ENCODE assay signal across 8 cellular contexts in the genomic region with DNA sequence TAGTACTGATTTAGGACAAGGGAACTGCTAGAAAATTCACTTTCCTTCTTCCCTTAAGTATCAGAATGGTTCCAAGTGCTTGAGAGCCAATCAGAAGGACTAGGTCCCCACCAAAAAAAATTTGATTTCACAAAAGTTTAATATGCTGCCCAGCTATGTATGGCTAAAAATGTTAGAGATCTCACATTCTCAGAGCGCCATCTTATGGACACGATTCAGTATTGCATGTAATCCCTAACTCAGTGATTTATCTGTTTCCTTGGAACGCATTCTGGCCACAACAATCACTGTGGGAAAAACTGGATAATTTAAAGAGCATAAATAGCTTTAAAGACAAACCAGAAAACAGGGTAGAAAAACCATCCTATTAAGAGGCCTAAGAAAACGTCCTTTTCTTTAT.
DNase-seq lines count a peak whose midpoint lies in the region; ATAC-seq and TF ChIP-seq lines count a peak whose summit lies in the region.

No MANE protein-coding gene starts in this region.

- H3K36me3 ChIP-seq in HCT116 (ENCODE audit: control insufficient read depth in 1 of 2, insufficient read depth in 2 of 2, low read length in 2 of 2) (no peaks in the 10 kb centered on the region), prostate gland (no peaks in the 10 kb centered on the region)
- H3K36me3 ChIP-seq in CD8-positive, alpha-beta T cell (ENCODE audit: insufficient read depth, low read length) = no peaks in the 10 kb centered on the region

- no peak for DNase-seq in CD14-positive monocyte (ENCODE audit: low spot score)
- peak; percentile 12 for DNase-seq in HCT116 (ENCODE audit: low read depth, low spot score)
- DNase-seq in RWPE1 (ENCODE audit: low spot score) = peak; percentile 34
- DNase-seq in fibroblast of villous mesenchyme (ENCODE audit: low read depth) = peak; percentile 44
- peak; percentile 24 for DNase-seq in prostate gland (ENCODE audit: low spot score)
- no peak for DNase-seq in CD8-positive, alpha-beta T cell

- peak; percentile 54; the same call in 1 of the 2 replicates for ATAC-seq in HCT116
- ATAC-seq in CD8-positive, alpha-beta T cell = no peak
- no peak for ATAC-seq in GM18520 (IDR thresholded peaks at IDR 0.05; ENCODE audit: unreplicated experiment)
- ATAC-seq in GM18517 (IDR thresholded peaks at IDR 0.05; ENCODE audit: unreplicated experiment) = no peak

- no peaks in the 10 kb centered on the region for H3K79me2 ChIP-seq in HCT116 (ENCODE audit: insufficient read depth, low read length)

- no peak overlapping the region for H2AFZ ChIP-seq in HCT116 (ENCODE audit: low read depth, low read length, poor library complexity, severe bottlenecking)

- H3K27ac Mint-ChIP-seq in CD14-positive monocyte = no peak overlapping the region
- H3K27ac Mint-ChIP-seq in CD8-positive, alpha-beta T cell = no peak overlapping the region

- no peaks in the 10 kb centered on the region for H3K4me1 Mint-ChIP-seq in CD14-positive monocyte
- no peaks in the 10 kb centered on the region for H3K4me1 Mint-ChIP-seq in CD8-positive, alpha-beta T cell (ENCODE audit: low read depth)

- no peak overlapping the region for H3K4me3 ChIP-seq in HCT116 (replicated peaks in 1 of 2; ENCODE audit: low read depth in 1 of 2, low read length in 2 of 2)
- no peak overlapping the region for H3K4me3 ChIP-seq in fibroblast of villous mesenchyme (ENCODE audit: low read depth, low read length)
- no peak overlapping the region for H3K4me3 ChIP-seq in prostate gland
- H3K4me3 ChIP-seq in CD8-positive, alpha-beta T cell (ENCODE audit: low read depth, low read length) = no peak overlapping the region

- no peak overlapping the region for H3K9ac ChIP-seq in HCT116 (ENCODE audit: low read length)

- CTCF ChIA-PET in HCT116 (lab: Charles Lee) (interaction anchor here (0.6 to 1.3 kb wide), 8 partner anchors 9 to 665 kb away, joined by 3 to 29 read pairs (median 4); no protein-coding TSS in a partner anchor), RWPE1 (lab: Yijun Ruan, JAX) (interaction anchor here (0.6 to 1.3 kb wide), 11 partner anchors 27 to 679 kb away, joined by 3 to 13 read pairs (median 4); no protein-coding TSS in a partner anchor)
- CTCF ChIA-PET in CD8-positive, alpha-beta T cell (lab: Charles Lee) = interaction anchor here (1.2 kb wide), 1 partner anchor 9 kb away, joined by 4 read pairs; no protein-coding TSS in a partner anchor

- intact Hi-C loops in CD14-positive monocyte (cut with micrococcal nuclease) (loop anchor here (5.0 to 10.0 kb wide), 2 partner anchors 338 to 696 kb away; no protein-coding TSS in a partner anchor), HCT116 (cut with micrococcal nuclease) (loop anchor here (1.0 to 10.0 kb wide), 4 partner anchors 335 to 1838 kb away; no protein-coding TSS in a partner anchor), prostate gland (cut with DNase I) (no loop called here)
- intact Hi-C loops in CD8-positive, alpha-beta T cell (cut with DNase I, micrococcal nuclease) = loop anchor here in 1 of 2 experiments (5.0 kb wide), 2 partner anchors 338 to 688 kb away; no protein-coding TSS in a partner anchor

- H3K27me3 ChIP-seq in HCT116 (ENCODE audit: insufficient read depth, low read length) = no peaks in the 10 kb centered on the region
- no peaks in the 10 kb centered on the region for H3K27me3 ChIP-seq in prostate gland (replicated peaks; ENCODE audit: insufficient read depth)
- H3K27me3 ChIP-seq in CD8-positive, alpha-beta T cell (ENCODE audit: insufficient read depth, low read length) = no peaks in the 10 kb centered on the region

- no peaks in the 10 kb centered on the region for H3K36me3 Mint-ChIP-seq in CD14-positive monocyte
- no peaks in the 10 kb centered on the region for H3K36me3 Mint-ChIP-seq in CD8-positive, alpha-beta T cell

- TF ChIP-seq POLR2A in HCT116 (IDR thresholded peaks at IDR 0.05; ENCODE audit: borderline replicate concordance, extremely low read depth, insufficient read depth, insufficient read length) (no peak), prostate gland (IDR thresholded peaks at IDR 0.05) (no peak)

- RAD21 ChIA-PET in HCT116 (lab: Charles Lee; ENCODE audit: low non-redundant PET in 1 of 2, low total read pairs in 2 of 2, uncharacterized antibody in 2 of 2, unreplicated experiment in 2 of 2) = interaction anchor here in 1 of 2 experiments (0.6 kb wide), 2 partner anchors 145 to 335 kb away, joined by 3 to 4 read pairs; no protein-coding TSS in a partner anchor

- no peaks in the 10 kb centered on the region for H3K9me2 ChIP-seq in HCT116 (ENCODE audit: insufficient read depth)

- H3K27ac ChIP-seq in HCT116 (ENCODE audit: low read depth, low read length) = no peak overlapping the region
- no peak overlapping the region for H3K27ac ChIP-seq in RWPE1
- no peak overlapping the region for H3K27ac ChIP-seq in prostate gland
- H3K27ac ChIP-seq in CD8-positive, alpha-beta T cell (ENCODE audit: low read depth, low read length) = no peak overlapping the region

- peak; percentile 71 for TF ChIP-seq CTCF in CD14-positive monocyte (IDR thresholded peaks at IDR 0.05)
- TF ChIP-seq CTCF in HCT116 (IDR thresholded peaks at IDR 0.05 in 2 of 3, conservative IDR thresholded peaks at IDR 0.05 in 1 of 3; ENCODE audit: borderline replicate concordance in 1 of 3, insufficient read depth in 1 of 3, low read depth in 2 of 3, low read length in 2 of 3) = peak; percentile 37 to 62 (median 59)
- TF ChIP-seq CTCF in RWPE1 (conservative IDR thresholded peaks at IDR 0.05; ENCODE audit: low read depth) = peak; percentile 57
- peak; percentile 62 for TF ChIP-seq CTCF in fibroblast of villous mesenchyme (IDR thresholded peaks at IDR 0.05; ENCODE audit: insufficient read depth, low read depth, low read length)
- peak in 3 of 4 experiments; percentile 48 to 70 (median 64) for TF ChIP-seq CTCF in prostate gland (IDR thresholded peaks at IDR 0.05)
- TF ChIP-seq CTCF in CD8-positive, alpha-beta T cell (IDR thresholded peaks at IDR 0.05) = no peak

- peak; percentile 82 for TF ChIP-seq RAD21 in HCT116 (IDR thresholded peaks at IDR 0.05; ENCODE audit: low read depth)

- no peaks in the 10 kb centered on the region for H3K4me1 ChIP-seq in HCT116 (ENCODE audit: control insufficient read depth in 1 of 2, insufficient read depth in 2 of 2, low read length in 2 of 2)
- H3K4me1 ChIP-seq in prostate gland (replicated peaks) = no peaks in the 10 kb centered on the region
- H3K4me1 ChIP-seq in CD8-positive, alpha-beta T cell (ENCODE audit: insufficient read depth, low read length) = no peaks in the 10 kb centered on the region

- H4K20me1 ChIP-seq in HCT116 (ENCODE audit: insufficient read depth) = no peaks in the 10 kb centered on the region

- POLR2A ChIA-PET in HCT116 (lab: Charles Lee) = no interaction called here
- POLR2A ChIA-PET in RWPE1 (lab: Yijun Ruan, JAX; ENCODE audit: low non-redundant PET) = no interaction called here
- POLR2A ChIA-PET in CD8-positive, alpha-beta T cell (lab: Charles Lee) = no interaction called here

- WGBS in prostate gland = 1% methylated on average over 4 of the region's 4 CpGs

- H3K9me3 ChIP-seq in HCT116 (ENCODE audit: control insufficient read depth in 1 of 2, insufficient read depth in 1 of 2, low read depth in 1 of 2, low read length in 2 of 2) (no peaks in the 10 kb centered on the region), prostate gland (no peaks in the 10 kb centered on the region)
- no peaks in the 10 kb centered on the region for H3K9me3 ChIP-seq in CD8-positive, alpha-beta T cell (ENCODE audit: low read length)

- no peak overlapping the region for H3K4me3 Mint-ChIP-seq in CD14-positive monocyte
- no peak overlapping the region for H3K4me3 Mint-ChIP-seq in CD8-positive, alpha-beta T cell

- no TSS peak for BruUV-seq in HCT116 (replicated peaks; lab: Mats Ljungman, UMichigan)

- H3K4me2 ChIP-seq in HCT116 (ENCODE audit: low read length) = no peak overlapping the region

- peaks cover 0 to 8% (median 0%) of the 10 kb centered on the region in 3 donors for H3K27me3 Mint-ChIP-seq in CD14-positive monocyte (ENCODE audit: low read depth in 3 of 3)
- H3K27me3 Mint-ChIP-seq in CD8-positive, alpha-beta T cell (ENCODE audit: low read depth) = no peaks in the 10 kb centered on the region

- no peaks in the 10 kb centered on the region for H3K9me3 Mint-ChIP-seq in CD14-positive monocyte
- no peaks in the 10 kb centered on the region for H3K9me3 Mint-ChIP-seq in CD8-positive, alpha-beta T cell

TF ChIP-seq in HCT116, 20 proteins besides CTCF, POLR2A, EP300 and RAD21:
- no peak for TF ChIP-seq TCF7L2 (IDR thresholded peaks at IDR 0.05; ENCODE audit: borderline replicate concordance, extremely low read depth, insufficient read depth, insufficient read length)
- no peak for TF ChIP-seq YY1 (IDR thresholded peaks at IDR 0.05; ENCODE audit: extremely low read depth, insufficient replicate concordance, low read depth, low read length)
- no peak for TF ChIP-seq ELF1 (IDR thresholded peaks at IDR 0.05; ENCODE audit: borderline replicate concordance, low read depth)

Comparison
In these comparisons a context has a peak if more than half of its experiments do, and no peak if none do; other contexts are left out.
1. DNase-seq: peak in HCT116 (single experiment), RWPE1 (single experiment), fibroblast of villous mesenchyme (single experiment) and prostate gland (single experiment); none in CD14-positive monocyte (single experiment) and CD8-positive, alpha-beta T cell (0 of 7).